1 cellular context compared by ENCODE assay signal in the genomic region with DNA sequence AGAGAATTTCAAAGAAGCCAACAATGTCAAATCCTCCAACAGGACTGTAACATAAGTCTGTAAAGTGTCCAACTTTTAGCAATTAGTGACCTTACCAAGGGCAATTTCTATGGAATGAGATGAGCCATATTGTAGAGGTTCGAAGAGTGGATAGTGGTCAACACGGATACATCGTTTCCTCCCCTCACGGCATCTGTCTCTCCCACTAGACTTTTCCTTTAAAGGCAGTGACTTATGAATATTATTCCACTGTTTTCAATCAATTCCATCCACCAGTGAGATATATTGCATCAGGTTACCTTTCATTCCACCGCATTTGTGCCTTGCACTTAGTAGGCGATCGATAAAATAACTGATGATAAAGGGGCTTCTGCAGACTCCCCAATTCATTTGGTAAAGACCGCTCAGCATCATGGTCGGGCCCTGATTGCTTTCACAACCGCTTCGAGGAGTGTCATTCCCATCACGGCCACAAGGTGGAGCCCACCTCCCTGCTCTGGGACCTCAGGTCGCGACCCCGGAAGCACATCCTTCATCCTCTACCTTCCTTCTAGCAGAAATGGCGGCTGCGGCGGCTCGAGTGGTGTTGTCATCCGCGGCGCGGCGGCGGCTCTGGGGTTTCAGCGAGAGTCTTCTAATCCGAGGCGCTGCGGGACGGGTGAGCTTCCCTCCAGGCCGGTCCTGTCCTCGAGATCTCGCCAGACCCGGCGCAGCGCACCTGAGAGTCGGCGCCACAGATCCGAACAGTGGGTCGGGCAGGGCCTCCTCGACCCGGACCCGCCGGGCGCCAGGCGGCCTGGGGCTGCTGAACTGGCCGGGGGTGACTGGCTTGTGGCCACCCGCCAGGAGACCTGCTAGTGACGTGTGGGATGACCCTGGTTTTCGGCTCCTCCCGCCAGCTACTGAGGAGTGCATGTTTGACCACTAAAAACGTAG.
TF ChIP-seq lines count a peak whose summit lies in the region.

A gene with protein sequence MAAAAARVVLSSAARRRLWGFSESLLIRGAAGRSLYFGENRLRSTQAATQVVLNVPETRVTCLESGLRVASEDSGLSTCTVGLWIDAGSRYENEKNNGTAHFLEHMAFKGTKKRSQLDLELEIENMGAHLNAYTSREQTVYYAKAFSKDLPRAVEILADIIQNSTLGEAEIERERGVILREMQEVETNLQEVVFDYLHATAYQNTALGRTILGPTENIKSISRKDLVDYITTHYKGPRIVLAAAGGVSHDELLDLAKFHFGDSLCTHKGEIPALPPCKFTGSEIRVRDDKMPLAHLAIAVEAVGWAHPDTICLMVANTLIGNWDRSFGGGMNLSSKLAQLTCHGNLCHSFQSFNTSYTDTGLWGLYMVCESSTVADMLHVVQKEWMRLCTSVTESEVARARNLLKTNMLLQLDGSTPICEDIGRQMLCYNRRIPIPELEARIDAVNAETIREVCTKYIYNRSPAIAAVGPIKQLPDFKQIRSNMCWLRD (plus strand): TSS at position 535 of the 936 bp plus-strand sequence. CDS start 25 bp downstream, at position 560.

TF ChIP-seq in HepG2, 621 proteins besides CTCF, POLR2A, EP300 and RAD21 (continued from another document and continues in another):
- no peak for TF ChIP-seq ARNT (IDR thresholded peaks at IDR 0.05)
- TF ChIP-seq NFAT5 (CRISPR knock-in tag; IDR thresholded peaks at IDR 0.05), result peak; percentile 86
- TF ChIP-seq KLF6 (CRISPR knock-in tag; IDR thresholded peaks at IDR 0.05), result no peak; the same call in 1 of the 2 replicates
- TF ChIP-seq, protein P1, sequence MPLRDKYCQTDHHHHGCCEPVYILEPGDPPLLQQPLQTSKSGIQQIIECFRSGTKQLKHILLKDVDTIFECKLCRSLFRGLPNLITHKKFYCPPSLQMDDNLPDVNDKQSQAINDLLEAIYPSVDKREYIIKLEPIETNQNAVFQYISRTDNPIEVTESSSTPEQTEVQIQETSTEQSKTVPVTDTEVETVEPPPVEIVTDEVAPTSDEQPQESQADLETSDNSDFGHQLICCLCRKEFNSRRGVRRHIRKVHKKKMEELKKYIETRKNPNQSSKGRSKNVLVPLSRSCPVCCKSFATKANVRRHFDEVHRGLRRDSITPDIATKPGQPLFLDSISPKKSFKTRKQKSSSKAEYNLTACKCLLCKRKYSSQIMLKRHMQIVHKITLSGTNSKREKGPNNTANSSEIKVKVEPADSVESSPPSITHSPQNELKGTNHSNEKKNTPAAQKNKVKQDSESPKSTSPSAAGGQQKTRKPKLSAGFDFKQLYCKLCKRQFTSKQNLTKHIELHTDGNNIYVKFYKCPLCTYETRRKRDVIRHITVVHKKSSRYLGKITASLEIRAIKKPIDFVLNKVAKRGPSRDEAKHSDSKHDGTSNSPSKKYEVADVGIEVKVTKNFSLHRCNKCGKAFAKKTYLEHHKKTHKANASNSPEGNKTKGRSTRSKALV (CRISPR knock-in tag; IDR thresholded peaks at IDR 0.05), result peak; percentile 58; the same call in 1 of the 2 replicates
- no peak for TF ChIP-seq ZFP82 (CRISPR knock-in tag; IDR thresholded peaks at IDR 0.05; ENCODE audit: borderline replicate concordance)
- peak; percentile 93 for TF ChIP-seq PHF20 (CRISPR knock-in tag; IDR thresholded peaks at IDR 0.05)
- peak; percentile 57 for TF ChIP-seq ZNF781 (CRISPR knock-in tag; IDR thresholded peaks at IDR 0.05; ENCODE audit: borderline replicate concordance, not compliant biosample characterization)
- no peak for TF ChIP-seq KAT2B (IDR thresholded peaks at IDR 0.05; ENCODE audit: borderline replicate concordance, low read depth, low read length)
- no peak for TF ChIP-seq NPAS2 (CRISPR knock-in tag; IDR thresholded peaks at IDR 0.05; ENCODE audit: borderline replicate concordance)
- 0 out of 2 replicates have a peak, but pooled peaks have one; percentile 27 for TF ChIP-seq SATB2 (CRISPR knock-in tag; IDR thresholded peaks at IDR 0.05)
- peak; percentile 95; the same call in 1 of the 2 replicates for TF ChIP-seq ZNF556 (CRISPR knock-in tag; IDR thresholded peaks at IDR 0.05; ENCODE audit: borderline replicate concordance)
- TF ChIP-seq RNF219 (CRISPR knock-in tag; IDR thresholded peaks at IDR 0.05), result no peak
- no peak for TF ChIP-seq FOXM1 (CRISPR knock-in tag; IDR thresholded peaks at IDR 0.05)
- peak; percentile 79 for TF ChIP-seq ZFP37 (CRISPR knock-in tag; IDR thresholded peaks at IDR 0.05; ENCODE audit: borderline replicate concordance)
- peak; percentile 99 for TF ChIP-seq ZNF501 (CRISPR knock-in tag; IDR thresholded peaks at IDR 0.05)
- 0 out of 2 replicates have a peak, but pooled peaks have one; percentile 52 for TF ChIP-seq NFATC3 (CRISPR knock-in tag; IDR thresholded peaks at IDR 0.05)
- 0 out of 2 replicates have a peak, but pooled peaks have one; percentile 67 for TF ChIP-seq WIZ (CRISPR knock-in tag; IDR thresholded peaks at IDR 0.05)
- TF ChIP-seq, protein P2, sequence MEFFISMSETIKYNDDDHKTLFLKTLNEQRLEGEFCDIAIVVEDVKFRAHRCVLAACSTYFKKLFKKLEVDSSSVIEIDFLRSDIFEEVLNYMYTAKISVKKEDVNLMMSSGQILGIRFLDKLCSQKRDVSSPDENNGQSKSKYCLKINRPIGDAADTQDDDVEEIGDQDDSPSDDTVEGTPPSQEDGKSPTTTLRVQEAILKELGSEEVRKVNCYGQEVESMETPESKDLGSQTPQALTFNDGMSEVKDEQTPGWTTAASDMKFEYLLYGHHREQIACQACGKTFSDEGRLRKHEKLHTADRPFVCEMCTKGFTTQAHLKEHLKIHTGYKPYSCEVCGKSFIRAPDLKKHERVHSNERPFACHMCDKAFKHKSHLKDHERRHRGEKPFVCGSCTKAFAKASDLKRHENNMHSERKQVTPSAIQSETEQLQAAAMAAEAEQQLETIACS (CRISPR knock-in tag; IDR thresholded peaks at IDR 0.05), result no peak
- TF ChIP-seq ZNF619 (CRISPR knock-in tag; IDR thresholded peaks at IDR 0.05), result peak; percentile 84; the same call in 1 of the 2 replicates
- TF ChIP-seq ZNF572 (CRISPR knock-in tag; IDR thresholded peaks at IDR 0.05), result peak; percentile 62; the same call in 1 of the 2 replicates
- TF ChIP-seq, protein P3, sequence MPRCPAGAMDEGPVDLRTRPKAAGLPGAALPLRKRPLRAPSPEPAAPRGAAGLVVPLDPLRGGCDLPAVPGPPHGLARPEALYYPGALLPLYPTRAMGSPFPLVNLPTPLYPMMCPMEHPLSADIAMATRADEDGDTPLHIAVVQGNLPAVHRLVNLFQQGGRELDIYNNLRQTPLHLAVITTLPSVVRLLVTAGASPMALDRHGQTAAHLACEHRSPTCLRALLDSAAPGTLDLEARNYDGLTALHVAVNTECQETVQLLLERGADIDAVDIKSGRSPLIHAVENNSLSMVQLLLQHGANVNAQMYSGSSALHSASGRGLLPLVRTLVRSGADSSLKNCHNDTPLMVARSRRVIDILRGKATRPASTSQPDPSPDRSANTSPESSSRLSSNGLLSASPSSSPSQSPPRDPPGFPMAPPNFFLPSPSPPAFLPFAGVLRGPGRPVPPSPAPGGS (CRISPR knock-in tag; IDR thresholded peaks at IDR 0.05), result peak; percentile 79
- TF ChIP-seq ZNF224 (CRISPR knock-in tag; IDR thresholded peaks at IDR 0.05), result 0 out of 2 replicates have a peak, but pooled peaks have one; percentile 50
- TF ChIP-seq ZNF296 (CRISPR knock-in tag; conservative IDR thresholded peaks at IDR 0.05), result peak; percentile 53; the same call in 1 of the 2 replicates
- TF ChIP-seq SKI (IDR thresholded peaks at IDR 0.05; ENCODE audit: partially characterized antibody), result no peak
- no peak for TF ChIP-seq EZH2 (conservative IDR thresholded peaks at IDR 0.05; ENCODE audit: low read depth, low read length)
- TF ChIP-seq ZNF10 (CRISPR knock-in tag; IDR thresholded peaks at IDR 0.05; ENCODE audit: borderline replicate concordance, low read depth), result no peak
- TF ChIP-seq ZNF34 (CRISPR knock-in tag; IDR thresholded peaks at IDR 0.05; ENCODE audit: borderline replicate concordance), result no peak
- TF ChIP-seq ZNF530 (CRISPR knock-in tag; IDR thresholded peaks at IDR 0.05; ENCODE audit: low read depth), result no peak
- peak; percentile 87 for TF ChIP-seq ZHX2 (IDR thresholded peaks at IDR 0.05; ENCODE audit: low read depth)
- peak; percentile 50; the same call in 1 of the 2 replicates for TF ChIP-seq ZHX2 (CRISPR knock-in tag; IDR thresholded peaks at IDR 0.05; ENCODE audit: borderline replicate concordance)
- peak; percentile 86 for TF ChIP-seq ZSCAN9 (CRISPR knock-in tag; IDR thresholded peaks at IDR 0.05; ENCODE audit: borderline replicate concordance)
- TF ChIP-seq ZNF703 (CRISPR knock-in tag; IDR thresholded peaks at IDR 0.05; ENCODE audit: borderline replicate concordance), result no peak
- TF ChIP-seq MXI1 (IDR thresholded peaks at IDR 0.05; ENCODE audit: borderline replicate concordance, low read depth, low read length), result peak; percentile 66; the same call in 1 of the 3 replicates
- peak; percentile 94 for TF ChIP-seq ZNF891 (CRISPR knock-in tag; IDR thresholded peaks at IDR 0.05)
- TF ChIP-seq ZNF678 (CRISPR knock-in tag; IDR thresholded peaks at IDR 0.05), result peak; percentile 52; the same call in 1 of the 2 replicates
- TF ChIP-seq KLF11 (CRISPR knock-in tag; IDR thresholded peaks at IDR 0.05), result no peak
